Comparison of ENCODE assay signal across 26 cellular contexts in genomic region chr9:12849486-12850010, GRCh38.
DNase-seq lines count a peak whose midpoint lies in the region; TF ChIP-seq lines count a peak whose summit lies in the region.
"Had no signal": no experiment of that assay in that cellular context is flagged by ENCODE, and none has a peak within 500 bp of the region (broad histone marks: within the 10 kb centered on the region; RNA-seq: fewer than 3 reads in every experiment).

No MANE protein-coding gene starts in this region.

- H3K27me3 Mint-ChIP-seq in chondrocyte (ENCODE audit: low read depth) (no peaks in the 10 kb centered on the region), mesothelial cell of epicardium (ENCODE audit: low read depth) (no peaks in the 10 kb centered on the region)
- H3K27me3 Mint-ChIP-seq: activated CD4-positive, alpha-beta T cell treated with anti-CD3 and anti-CD28 coated beads for 36 hours; activated naive CD8-positive, alpha-beta T cell treated with anti-CD3 and anti-CD28 coated beads, Interleukin-2, amount 50 U/mL, for 24 hours; CD8-positive, alpha-beta memory T cell; progenitor cell of endocrine pancreas; T-helper 17 cell had no signal

- H3K4me1 ChIP-seq in uterus, result no peaks in the 10 kb centered on the region

- peak; percentile 9 for DNase-seq in AG20443 (ENCODE audit: low spot score)
- DNase-seq in LoVo (ENCODE audit: low spot score), result peak; percentile 63
- no peak for DNase-seq in chondrocyte (ENCODE audit: low spot score)
- DNase-seq in mesothelial cell of epicardium (ENCODE audit: low spot score in 2 of 2, unreplicated experiment in 2 of 2), result no peak
- no peak for DNase-seq in NCI-H1092 (lab: John Stamatoyannopoulos, UW)
- no peak for DNase-seq in uterus
- DNase-seq in NCI-H446 treated with DMSO at 0.1 percent for 48 hours (lab: John Stamatoyannopoulos, UW), result no peak
- DNase-seq: activated CD4-positive, alpha-beta T cell treated with anti-CD3 and anti-CD28 coated beads for 36 hours; activated gamma-delta T cell treated with Interleukin-2 at 50 U/mL for 16 hours; activated naive CD8-positive, alpha-beta T cell treated with anti-CD3 and anti-CD28 coated beads, Interleukin-2, amount 50 U/mL, for 24 hours; activated T-cell treated with anti-CD3 and anti-CD28 coated beads, Interleukin-2, amount 50 U/mL, for 1 hour; AML-193; brain microvascular endothelial cell; CD8-positive, alpha-beta memory T cell; DND-41; glutamatergic neuron; KBM-7; kidney glomerular epithelial cell; mammary epithelial cell; NCI-H187; NCI-H226; sigmoid colon; stimulated activated naive CD4-positive, alpha-beta T cell treated with Interleukin-2 at 50 U/mL for 16 hours; T-helper 17 cell had no signal

- TF ChIP-seq POLR2A in uterus (IDR thresholded peaks at IDR 0.05), result no peak

- H3K9me3 Mint-ChIP-seq in chondrocyte (ENCODE audit: low read depth) (peaks cover 2% of the 10 kb centered on the region), mesothelial cell of epicardium (peaks cover 14% of the 10 kb centered on the region)
- H3K9me3 Mint-ChIP-seq: GM23338 had no signal

- H3K27ac Mint-ChIP-seq in chondrocyte (ENCODE audit: unreplicated experiment) (peak overlapping the region; percentile 15), mesothelial cell of epicardium (peak overlapping the region; percentile 91)
- H3K27ac Mint-ChIP-seq: activated CD4-positive, alpha-beta T cell treated with anti-CD3 and anti-CD28 coated beads for 36 hours; activated naive CD8-positive, alpha-beta T cell treated with anti-CD3 and anti-CD28 coated beads, Interleukin-2, amount 50 U/mL, for 24 hours; CD8-positive, alpha-beta memory T cell; GM23338; progenitor cell of endocrine pancreas; T-helper 17 cell had no signal

- no peak overlapping the region for H3K27ac ChIP-seq in uterus
- H3K27ac ChIP-seq: brain microvascular endothelial cell, sigmoid colon had no signal

- intact Hi-C loops in uterus (cut with DNase I; ENCODE audit: low total_unique reads), result no loop called here

- H3K36me3 Mint-ChIP-seq in chondrocyte (ENCODE audit: low read depth) (no peaks in the 10 kb centered on the region), mesothelial cell of epicardium (peaks cover 2% of the 10 kb centered on the region)
- H3K36me3 Mint-ChIP-seq: CD8-positive, alpha-beta memory T cell had no signal

- H3K27me3 ChIP-seq in uterus, result no peaks in the 10 kb centered on the region
- H3K27me3 ChIP-seq: brain microvascular endothelial cell, sigmoid colon had no signal

- H3K4me1 Mint-ChIP-seq in chondrocyte (ENCODE audit: low read depth) (peaks cover 36% of the 10 kb centered on the region), mesothelial cell of epicardium (peaks cover 37% of the 10 kb centered on the region)
- H3K4me1 Mint-ChIP-seq: activated CD4-positive, alpha-beta T cell treated with anti-CD3 and anti-CD28 coated beads for 36 hours; activated naive CD8-positive, alpha-beta T cell treated with anti-CD3 and anti-CD28 coated beads, Interleukin-2, amount 50 U/mL, for 24 hours; CD8-positive, alpha-beta memory T cell; GM23338; T-helper 17 cell had no signal

- no peak overlapping the region for H3K4me3 ChIP-seq in uterus
- H3K4me3 ChIP-seq: GM23338, sigmoid colon had no signal

- no peaks in the 10 kb centered on the region for H3K36me3 ChIP-seq in uterus
- H3K36me3 ChIP-seq: brain microvascular endothelial cell, sigmoid colon had no signal

- TF ChIP-seq CTCF in chondrocyte (IDR thresholded peaks at IDR 0.05) (no peak), mesothelial cell of epicardium (IDR thresholded peaks at IDR 0.05; ENCODE audit: unreplicated experiment) (no peak), uterus (IDR thresholded peaks at IDR 0.05) (no peak)

- no peak overlapping the region for H3K4me3 Mint-ChIP-seq in chondrocyte (ENCODE audit: unreplicated experiment)
- H3K4me3 Mint-ChIP-seq in mesothelial cell of epicardium, result no peak overlapping the region
- H3K4me3 Mint-ChIP-seq: activated CD4-positive, alpha-beta T cell treated with anti-CD3 and anti-CD28 coated beads for 36 hours; activated naive CD8-positive, alpha-beta T cell treated with anti-CD3 and anti-CD28 coated beads, Interleukin-2, amount 50 U/mL, for 24 hours; CD8-positive, alpha-beta memory T cell; GM23338; T-helper 17 cell had no signal

- H3K9me3 ChIP-seq in uterus, result no peaks in the 10 kb centered on the region
- H3K9me3 ChIP-seq: sigmoid colon had no signal

Comparison
In these comparisons a context has a peak if more than half of its experiments do, and no peak if none do; other contexts are left out.
1. DNase-seq: peak in AG20443 (single experiment) and LoVo (single experiment); none in chondrocyte (single experiment), mesothelial cell of epicardium (0 of 2), NCI-H1092 (single experiment), uterus (0 of 2) and NCI-H446 treated with DMSO at 0.1 percent for 48 hours (single experiment).